Comparison of ENCODE assay signal across 12 cellular contexts in the genomic region with DNA sequence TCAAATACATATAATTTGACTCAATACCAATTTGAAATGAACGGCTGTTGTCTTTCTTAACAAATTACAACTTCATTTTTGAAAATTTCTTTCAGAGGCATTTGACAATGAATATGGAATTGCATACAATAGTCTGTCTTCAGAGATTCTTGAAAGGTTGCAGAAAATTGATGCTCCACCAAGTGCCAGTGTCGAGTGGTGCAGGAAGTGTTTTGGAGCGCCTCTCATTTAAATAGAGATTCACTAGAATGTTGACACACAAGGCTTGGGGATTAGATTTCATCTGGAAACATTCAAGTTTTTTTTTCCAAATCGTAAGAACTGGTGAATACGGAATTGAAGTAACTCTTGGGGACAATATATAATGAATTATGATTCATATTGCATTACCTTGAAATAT. TPM values are rescaled to one million over a fixed set of nuclear protein-coding genes. Genes with fewer than 3 reads are reported as not detected.
A peak's percentile ranks its signal among the peaks of the same experiment; 100 is the strongest.
DNase-seq lines count a peak whose midpoint lies in the region; ATAC-seq and TF ChIP-seq lines count a peak whose summit lies in the region.
"Had no signal": no experiment of that assay in that cellular context is flagged by ENCODE, and none has a peak within 500 bp of the region (broad histone marks: within the 10 kb centered on the region; RNA-seq: fewer than 3 reads in every experiment).

No MANE protein-coding gene starts in this region.

- DNase-seq in SIG-M5 treated with dmso at 0.1 percent for 504 hours (lab: John Stamatoyannopoulos, UW; ENCODE audit: unreplicated experiment): peak; percentile 46
- no peak for DNase-seq in SIG-M5 (lab: John Stamatoyannopoulos, UW)
- DNase-seq in NCI-H2227 (lab: John Stamatoyannopoulos, UW; ENCODE audit: unreplicated experiment): peak; percentile 9
- no peak for DNase-seq in brain microvascular endothelial cell
- DNase-seq in skeletal muscle cell (ENCODE audit: low read depth): peak; percentile 9
- DNase-seq in GOT3 (lab: John Stamatoyannopoulos, UW): no peak
- no peak for DNase-seq in mesenteric fat pad (ENCODE audit: low spot score)
- DNase-seq: activated CD4-positive, alpha-beta memory T cell treated with anti-CD3 and anti-CD28 coated beads, Interleukin-2, amount 10 ng/mL, durations not matched to agents 7 days and 5 days; heart right ventricle; SW 1271; testis had no signal

- H3K4me3 ChIP-seq in brain microvascular endothelial cell (ENCODE audit: low read depth, low read length) (no peak overlapping the region), skeletal muscle cell (ENCODE audit: low read depth, low read length) (no peak overlapping the region)
- H3K4me3 ChIP-seq: heart right ventricle, testis had no signal

- peaks cover 43% of the 10 kb centered on the region for H3K36me3 ChIP-seq in brain microvascular endothelial cell (replicated peaks)

- ATAC-seq in HG03196 (IDR thresholded peaks at IDR 0.05; ENCODE audit: unreplicated experiment): no peak
- ATAC-seq: heart right ventricle had no signal

- peak; percentile 34 for TF ChIP-seq CTCF in brain microvascular endothelial cell (IDR thresholded peaks at IDR 0.05; ENCODE audit: low read depth, low read length, missing control alignments)

- in situ Hi-C loops in brain microvascular endothelial cell (cut with HindIII; ENCODE audit: low pct_ligation_motif_present, low sequenced_read_pairs): no loop called here

- no peaks in the 10 kb centered on the region for H3K27me3 ChIP-seq in brain microvascular endothelial cell (replicated peaks)
- H3K27me3 ChIP-seq: heart right ventricle, testis had no signal

- H3K27ac ChIP-seq in brain microvascular endothelial cell: no peak overlapping the region
- H3K27ac ChIP-seq: heart right ventricle, testis had no signal

RNA-seq across cellular contexts. Expression of a gene that starts 8.1 kb away (rescaled TPM):
- 1,888 TPM for total RNA-seq in mesenteric fat pad

RNA-seq across cellular contexts. Expression of a gene that starts 36.9 kb away (rescaled TPM):
- total RNA-seq in mesenteric fat pad: 20.5 TPM

Comparison
In these comparisons a context has a peak if more than half of its experiments do, and no peak if none do; other contexts are left out.
1. DNase-seq: peak in SIG-M5 treated with dmso at 0.1 percent for 504 hours (single experiment), NCI-H2227 (single experiment) and skeletal muscle cell (single experiment); none in SIG-M5 (single experiment), brain microvascular endothelial cell (single experiment), GOT3 (single experiment) and mesenteric fat pad (single experiment).